ENCODE assay signal across 9 cellular contexts in the genomic region with DNA sequence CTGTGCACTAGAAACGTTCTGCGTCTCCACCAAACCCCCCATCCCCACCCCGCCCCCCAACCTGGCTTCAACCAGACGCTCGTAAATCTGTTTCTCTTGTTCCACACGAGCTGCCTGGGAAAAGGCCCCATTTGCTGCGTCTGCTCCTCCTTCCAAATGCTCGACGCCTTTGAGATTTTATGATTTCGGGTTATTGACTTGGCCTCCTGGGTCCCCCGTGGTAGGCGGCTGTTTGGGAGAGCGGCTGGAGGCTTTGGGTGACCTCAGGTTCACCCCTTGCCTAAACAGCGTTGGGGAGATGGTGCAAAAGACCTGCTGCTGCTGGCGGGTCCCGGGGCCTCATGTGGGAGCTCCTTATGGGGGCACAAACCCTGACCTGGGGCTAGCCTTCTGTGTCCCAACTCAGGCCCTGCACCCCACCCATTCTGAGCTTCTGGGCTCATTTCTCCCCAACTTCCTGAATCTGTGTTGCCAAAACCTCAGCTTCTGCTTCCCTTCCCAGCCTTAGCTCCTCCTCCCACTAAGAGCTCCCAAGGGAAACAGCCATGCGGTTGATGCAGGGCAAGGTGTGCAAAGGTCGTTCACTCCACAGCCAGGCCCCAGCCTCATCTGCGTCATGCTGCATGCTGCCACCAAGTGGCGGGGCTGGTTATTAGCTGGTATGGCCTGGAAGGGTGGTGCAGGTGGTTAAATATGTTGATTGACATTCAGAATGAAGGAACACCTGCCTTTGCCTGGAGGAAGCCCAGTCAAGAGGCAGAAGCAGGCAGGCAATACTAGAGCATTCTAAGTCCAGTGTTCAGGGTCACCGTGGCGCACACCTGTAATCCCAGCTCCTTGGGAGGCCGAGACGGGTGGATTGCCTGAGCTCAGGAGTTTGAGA. TPM values are rescaled to one million over a fixed set of nuclear protein-coding genes. Genes with fewer than 3 reads are reported as not detected.
DNase-seq lines count a peak whose midpoint lies in the region; ATAC-seq, FAIRE-seq and TF ChIP-seq lines count a peak whose summit lies in the region.
"Had no signal": no experiment of that assay in that cellular context is flagged by ENCODE, and none has a peak within 500 bp of the region (broad histone marks: within the 10 kb centered on the region; RNA-seq: fewer than 3 reads in every experiment).

No MANE protein-coding gene starts in this region.

- intact Hi-C loops in OCI-LY7 (cut with micrococcal nuclease; ENCODE audit: unreplicated experiment): no loop called here

- no peak overlapping the region for H2AFZ ChIP-seq in OCI-LY7 (ENCODE audit: low read length)
- peak overlapping the region; percentile 77; the same call in 1 of the 2 replicates for H2AFZ ChIP-seq in H1 (ENCODE audit: low read length)

- no peak overlapping the region for H3K4me2 ChIP-seq in OCI-LY7 (ENCODE audit: low read length)
- H3K4me2 ChIP-seq in H1 (ENCODE audit: insufficient read depth in 1 of 2, low read depth in 2 of 2, low read length in 2 of 2): no peak overlapping the region

- H3K4me1 Mint-ChIP-seq in neural crest cell: peaks cover 5% of the 10 kb centered on the region
- H3K4me1 Mint-ChIP-seq: activated naive CD4-positive, alpha-beta T cell treated with anti-CD3 and anti-CD28 coated beads, Interleukin-2, amount 50 U/mL, for 24 hours had no signal

- WGBS in H1 (ENCODE audit: extremely low coverage in 1 of 2, insufficient coverage in 1 of 2, insufficient read length in 1 of 2, insufficient replicate concordance in 2 of 2, low coverage in 1 of 2, low lambda C conversion rate in 2 of 2, missing lambda C conversion rate in 1 of 2), 2 experiments: 81% methylated on average over 24 of the region's 24 CpGs; no CpG with 5 or more reads in 1 of the 2 experiments

- no peak overlapping the region for H2BK20ac ChIP-seq in H1 (ENCODE audit: low read length)

- H3K23ac ChIP-seq in H1 (ENCODE audit: insufficient read length): no peak overlapping the region

- H4K5ac ChIP-seq in H1 (ENCODE audit: insufficient read length, low read depth, low read length): no peak overlapping the region

- no peaks in the 10 kb centered on the region for H3K27me3 ChIP-seq in H1 (replicated peaks in 1 of 4; ENCODE audit: control insufficient read depth in 3 of 4, extremely low read depth in 1 of 4, insufficient read depth in 3 of 4, low read length in 3 of 4)

- no peaks in the 10 kb centered on the region for H3K36me3 ChIP-seq in OCI-LY7 (ENCODE audit: insufficient read depth, low read length)
- H3K36me3 ChIP-seq in H1 (ENCODE audit: control insufficient read depth in 2 of 4, insufficient read depth in 4 of 4, low read length in 3 of 4): no peaks in the 10 kb centered on the region

- no peak overlapping the region for H2BK12ac ChIP-seq in H1 (ENCODE audit: low read depth, low read length)

- no peak overlapping the region for H4K8ac ChIP-seq in H1 (ENCODE audit: extremely low read depth, insufficient read depth, low read length)

- H3K9me3 ChIP-seq in OCI-LY7 (ENCODE audit: low read length) (no peaks in the 10 kb centered on the region), H1 (ENCODE audit: insufficient read depth in 2 of 2, low read depth in 1 of 2, low read length in 1 of 2) (no peaks in the 10 kb centered on the region)

- H3K18ac ChIP-seq in H1 (ENCODE audit: extremely low read depth, low read length): no peak overlapping the region

- no peak overlapping the region for H3K14ac ChIP-seq in H1 (ENCODE audit: insufficient read length)

- no peak overlapping the region for H2BK120ac ChIP-seq in H1 (replicated peaks; ENCODE audit: low read depth, low read length)

- peaks cover 2% of the 10 kb centered on the region for H3K27me3 Mint-ChIP-seq in neural crest cell (ENCODE audit: low read depth)

- CTCF ChIA-PET in OCI-LY7 (lab: Charles Lee; ENCODE audit: unreplicated experiment) (no interaction called here), H1 (lab: Charles Lee; ENCODE audit: partially characterized antibody) (interaction anchor here (0.7 to 2.9 kb wide), 31 partner anchors 9 to 197 kb away, joined by 3 to 17 read pairs (median 5); no protein-coding TSS in a partner anchor)

- H4K91ac ChIP-seq in H1 (replicated peaks; ENCODE audit: insufficient read length, low read length): no peak overlapping the region

- H4K20me1 ChIP-seq in OCI-LY7 (ENCODE audit: insufficient read depth, low read length) (no peaks in the 10 kb centered on the region), H1 (replicated peaks in 1 of 2; ENCODE audit: control insufficient read depth in 1 of 2, insufficient read depth in 2 of 2, low read length in 2 of 2) (no peaks in the 10 kb centered on the region)

- H3K4me1 ChIP-seq in OCI-LY7 (ENCODE audit: insufficient read depth, low read length, poor library complexity, severe bottlenecking) (no peaks in the 10 kb centered on the region), H1 (replicated peaks in 1 of 4; ENCODE audit: control insufficient read depth in 3 of 4, insufficient read depth in 4 of 4, low read length in 3 of 4) (no peaks in the 10 kb centered on the region; a peak in 1 of 7 replicates)

- H3K9me3 Mint-ChIP-seq in neural crest cell: no peaks in the 10 kb centered on the region
- H3K9me3 Mint-ChIP-seq: activated naive CD4-positive, alpha-beta T cell treated with anti-CD3 and anti-CD28 coated beads, Interleukin-2, amount 50 U/mL, for 24 hours had no signal

- H2BK15ac ChIP-seq in H1 (ENCODE audit: low read length): no peak overlapping the region

- FAIRE-seq in H1 (lab: Jason Lieb, UNC): peak; percentile 28

- H3K4me3 Mint-ChIP-seq in neural crest cell: no peak overlapping the region
- H3K4me3 Mint-ChIP-seq: activated naive CD4-positive, alpha-beta T cell treated with anti-CD3 and anti-CD28 coated beads, Interleukin-2, amount 50 U/mL, for 24 hours had no signal

- TF ChIP-seq CTCF in OCI-LY7 (conservative IDR thresholded peaks at IDR 0.05; ENCODE audit: low read length): peak; percentile 80
- peak; percentile 79 to 92 (median 89) for TF ChIP-seq CTCF in H1 (IDR thresholded peaks at IDR 0.05; ENCODE audit: control extremely low read depth in 1 of 3, insufficient read depth in 1 of 3, low read depth in 1 of 3, low read length in 3 of 3)
- peak; percentile 54 for TF ChIP-seq CTCF in neural crest cell (conservative IDR thresholded peaks at IDR 0.05)

- H3K4ac ChIP-seq in H1 (replicated peaks; ENCODE audit: insufficient read length, low read depth, low read length): no peak overlapping the region

- H3K27ac Mint-ChIP-seq in neural crest cell (ENCODE audit: unreplicated experiment): no peak overlapping the region
- H3K27ac Mint-ChIP-seq: activated naive CD4-positive, alpha-beta T cell treated with anti-CD3 and anti-CD28 coated beads, Interleukin-2, amount 50 U/mL, for 24 hours had no signal

- no peak overlapping the region for H2AK5ac ChIP-seq in H1 (ENCODE audit: low read depth, low read length)

- TF ChIP-seq POLR2A in H1 (IDR thresholded peaks at IDR 0.05; ENCODE audit: control extremely low read depth in 1 of 2, low read depth in 2 of 2, low read length in 2 of 2): no peak

- H3K23me2 ChIP-seq in H1 (ENCODE audit: low read depth, low read length): no peaks in the 10 kb centered on the region; the same call in 1 of the 2 replicates

- no peak overlapping the region for H3K9ac ChIP-seq in H1 (replicated peaks in 1 of 4; ENCODE audit: extremely low read depth in 1 of 4, low read depth in 3 of 4, low read length in 3 of 4)

- ATAC-seq in GM21737 (IDR thresholded peaks at IDR 0.05; ENCODE audit: unreplicated experiment): no peak

- H3K56ac ChIP-seq in H1 (replicated peaks; ENCODE audit: insufficient read length, low read depth, low read length): no peak overlapping the region

- no peaks in the 10 kb centered on the region for H3K79me1 ChIP-seq in H1 (ENCODE audit: low read depth, low read length)

- H3K27ac ChIP-seq in OCI-LY7 (ENCODE audit: low read depth, low read length, poor library complexity, severe bottlenecking) (no peak overlapping the region), H1 (ENCODE audit: low read depth, low read length) (no peak overlapping the region)

- TF ChIP-seq RAD21 in H1 (IDR thresholded peaks at IDR 0.05 in 1 of 2, conservative IDR thresholded peaks at IDR 0.05 in 1 of 2; ENCODE audit: low read depth in 2 of 2, low read length in 2 of 2): peak; percentile 79 to 85

- peak; percentile 18 to 91 (median 50) for DNase-seq in NCI-H1417 (lab: John Stamatoyannopoulos, UW)
- no peak for DNase-seq in NCI-H1417 treated with DMSO at 0.1 percent for 48 hours (lab: John Stamatoyannopoulos, UW)
- DNase-seq in HuH-7 (ENCODE audit: low spot score): peak; percentile 98
- DNase-seq in OCI-LY7 (ENCODE audit: low spot score): peak; percentile 67
- DNase-seq in H1 (ENCODE audit: low read depth in 1 of 2, low spot score in 2 of 2): peak; percentile 29 to 81
- DNase-seq in neural crest cell (ENCODE audit: low read depth, low spot score): no peak
- DNase-seq in NK-92 (lab: John Stamatoyannopoulos, UW; ENCODE audit: unreplicated experiment): no peak

- POLR2A ChIA-PET in OCI-LY7 (lab: Charles Lee): interaction anchor here (0.6 to 1.6 kb wide), 2 partner anchors 19 to 350 kb away, joined by 3 read pairs; no protein-coding TSS in a partner anchor
- POLR2A ChIA-PET in H1 (lab: Charles Lee; ENCODE audit: partially characterized antibody): no interaction called here

- no peak for TF ChIP-seq EP300 in H1 (IDR thresholded peaks at IDR 0.05; ENCODE audit: borderline replicate concordance in 1 of 2, low read depth in 2 of 2, low read length in 2 of 2)

- no peaks in the 10 kb centered on the region for H3K79me2 ChIP-seq in OCI-LY7 (ENCODE audit: insufficient read depth, low read depth, low read length)
- no peaks in the 10 kb centered on the region for H3K79me2 ChIP-seq in H1 (ENCODE audit: control insufficient read depth in 1 of 2, insufficient read depth in 2 of 2, low read length in 2 of 2)

- no peak overlapping the region for H2BK5ac ChIP-seq in H1 (ENCODE audit: low read depth, low read length)

- BruUV-seq in OCI-LY7 (replicated peaks; lab: Mats Ljungman, UMichigan): no TSS peak

- H3K36me3 Mint-ChIP-seq in neural crest cell (ENCODE audit: low read depth): no peaks in the 10 kb centered on the region
- H3K36me3 Mint-ChIP-seq: activated naive CD4-positive, alpha-beta T cell treated with anti-CD3 and anti-CD28 coated beads, Interleukin-2, amount 50 U/mL, for 24 hours had no signal

- no peaks in the 10 kb centered on the region for H3K9me2 ChIP-seq in OCI-LY7 (ENCODE audit: insufficient read depth, low read length)

- H3K4me3 ChIP-seq in OCI-LY7 (ENCODE audit: low read depth, low read length, poor library complexity, severe bottlenecking) (no peak overlapping the region), H1 (ENCODE audit: extremely low read depth in 1 of 4, insufficient read depth in 2 of 4, low read depth in 3 of 4, low read length in 4 of 4) (no peak overlapping the region)

RNA-seq across cellular contexts. Expression of a gene that starts 49.1 kb away (rescaled TPM):
- total RNA-seq in OCI-LY7 (2014; rRNA removed; shearing (Covaris generic)): not detected in 2 replicates
- total RNA-seq in OCI-LY7 (2022): not detected in 2 replicates
- total RNA-seq in H1 (2021; fragmentation: NEBNext Ultra II Directional; extraction: Animal tissue kit (Norgen Biotek cat#: 25700)): 5.6 and 5.9 TPM in 2 replicates
- 5.1 and 5.4 TPM in 2 replicates for polyA plus RNA-seq in H1 (2011; rRNA removed)
- 3.2 TPM for polyA plus RNA-seq in H1 (2011; cell fraction: cytosol; rRNA removed)
- polyA plus RNA-seq in H1 (2011; cell fraction: nucleus; rRNA removed): 7.8 TPM
- 2.2 to 4.9 TPM (median 4.4 TPM) in 4 replicates for polyA plus RNA-seq in H1 (2012, experiment 1 of 2)
- polyA plus RNA-seq in H1 (2012, experiment 2 of 2): 3.7 TPM
- 4.6 TPM for polyA plus RNA-seq in H1 (2013, experiment 1 of 2)
- 5.6 TPM for polyA plus RNA-seq in H1 (2013, experiment 2 of 2)
- 1.2 TPM in 2 replicates for polyA minus RNA-seq in H1 (2011; rRNA and poly(A)+ RNA removed)
- polyA minus RNA-seq in H1 (2011; cell fraction: cytosol; rRNA and poly(A)+ RNA removed): 1.4 TPM
- 1.5 TPM for polyA minus RNA-seq in H1 (2011; cell fraction: nucleus; rRNA and poly(A)+ RNA removed)
- 0.41 and 1.0 TPM in 2 replicates for total RNA-seq in neural crest cell

Comparison
In these comparisons a context has a peak if more than half of its experiments do, and no peak if none do; other contexts are left out.
1. DNase-seq: peak in NCI-H1417 (3 of 3), HuH-7 (single experiment), OCI-LY7 (single experiment) and H1 (2 of 2); none in NCI-H1417 treated with DMSO at 0.1 percent for 48 hours (single experiment), neural crest cell (single experiment) and NK-92 (single experiment).
2. Peak in every context shown above with its lines, with median percentiles within 50 percentile points of each other: CTCF ChIP-seq.